Comparison of ENCODE assay signal across 36 cellular contexts in the genomic region with DNA sequence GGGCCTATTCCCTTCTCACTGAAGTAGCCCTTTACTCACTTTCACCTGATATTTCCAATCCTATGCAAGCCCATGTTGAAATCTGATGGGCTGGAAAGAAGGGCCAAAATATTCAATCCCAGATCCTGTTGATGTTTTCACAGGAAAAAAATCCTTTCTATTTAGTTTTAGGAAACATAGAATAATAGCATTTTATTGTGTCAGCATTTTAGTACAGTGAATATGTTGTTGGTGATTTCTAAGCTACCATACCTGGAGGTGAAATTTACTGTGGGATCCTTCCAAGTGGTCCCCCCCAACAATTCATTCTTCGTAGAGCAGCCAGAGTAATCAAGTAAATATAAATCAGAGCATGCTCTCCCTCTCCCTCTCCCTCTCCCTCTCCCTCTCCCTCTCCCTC. TPM values are rescaled to one million over a fixed set of nuclear protein-coding genes. Genes with fewer than 3 reads are reported as not detected.
"Had no signal": no experiment of that assay in that cellular context is flagged by ENCODE, and none has a peak within 500 bp of the region (broad histone marks: within the 10 kb centered on the region; RNA-seq: fewer than 3 reads in every experiment).

No MANE protein-coding gene starts in this region.

- H2AFZ ChIP-seq: parathyroid adenoma had no signal

- H3K27me3 ChIP-seq: neutrophil, ovary, spleen, stomach, thyroid gland, tibial nerve, upper lobe of right lung, uterus had no signal

- H3K27me3 Mint-ChIP-seq: progenitor cell of endocrine pancreas had no signal

- H3K4me1 Mint-ChIP-seq: naive B cell; naive thymus-derived CD8-positive, alpha-beta T cell; stimulated activated memory B cell treated with anti-CD40 and anti-IgM and Interleukin-4, amounts not matched to agents 10 μg/mL and 1 μg/mL and 100 μg/mL, for 72 hours had no signal

- H3K4me3 ChIP-seq: ovary, psoas muscle, skin epidermis, smooth muscle cell, spleen, stomach, thoracic aorta, thyroid gland, tibial nerve, upper lobe of right lung, uterus had no signal

- ATAC-seq: naive thymus-derived CD8-positive, alpha-beta T cell; natural killer cell treated with Interleukin-12 subunit alpha and Interleukin-12 subunit beta and Interleukin-15 and Interleukin-18, amount 100 ng/mL, for 72 hours; psoas muscle; right cardiac atrium; sciatic nerve; stimulated activated memory B cell treated with anti-CD40 and anti-IgM and Interleukin-4, amounts not matched to agents 10 μg/mL and 1 μg/mL and 100 μg/mL, for 72 hours; upper lobe of right lung had no signal

- H3K36me3 Mint-ChIP-seq: naive B cell; naive thymus-derived CD8-positive, alpha-beta T cell; natural killer cell treated with Interleukin-12 subunit alpha and Interleukin-12 subunit beta and Interleukin-15 and Interleukin-18, amount 100 ng/mL, for 72 hours; stimulated activated memory B cell treated with anti-CD40 and anti-IgM and Interleukin-4, amounts not matched to agents 10 μg/mL and 1 μg/mL and 100 μg/mL, for 72 hours had no signal

- H3K9ac ChIP-seq: parathyroid adenoma had no signal

- H3K27ac Mint-ChIP-seq: naive B cell; naive thymus-derived CD8-positive, alpha-beta T cell; natural killer cell treated with Interleukin-12 subunit alpha and Interleukin-12 subunit beta and Interleukin-15 and Interleukin-18, amount 100 ng/mL, for 72 hours; nephron progenitor cell; progenitor cell of endocrine pancreas; stimulated activated memory B cell treated with anti-CD40 and anti-IgM and Interleukin-4, amounts not matched to agents 10 μg/mL and 1 μg/mL and 100 μg/mL, for 72 hours; stimulated activated naive CD8-positive, alpha-beta T cell treated with anti-CD3 and anti-CD28 coated beads, Interleukin-15, Interleukin-2, amounts not matched to agents 100 ng/mL and 50 ng/mL, for 24 hours had no signal

- H3K9me3 Mint-ChIP-seq: naive thymus-derived CD8-positive, alpha-beta T cell; natural killer cell treated with Interleukin-12 subunit alpha and Interleukin-12 subunit beta and Interleukin-15 and Interleukin-18, amount 100 ng/mL, for 72 hours; stimulated activated memory B cell treated with anti-CD40 and anti-IgM and Interleukin-4, amounts not matched to agents 10 μg/mL and 1 μg/mL and 100 μg/mL, for 72 hours; stimulated activated naive CD8-positive, alpha-beta T cell treated with anti-CD3 and anti-CD28 coated beads, Interleukin-15, Interleukin-2, amounts not matched to agents 100 ng/mL and 50 ng/mL, for 24 hours had no signal

- H3K4me3 Mint-ChIP-seq: naive B cell; naive thymus-derived CD8-positive, alpha-beta T cell; natural killer cell treated with Interleukin-12 subunit alpha and Interleukin-12 subunit beta and Interleukin-15 and Interleukin-18, amount 100 ng/mL, for 72 hours; nephron progenitor cell; neural crest cell; stimulated activated memory B cell treated with anti-CD40 and anti-IgM and Interleukin-4, amounts not matched to agents 10 μg/mL and 1 μg/mL and 100 μg/mL, for 72 hours; stimulated activated naive CD8-positive, alpha-beta T cell treated with anti-CD3 and anti-CD28 coated beads, Interleukin-15, Interleukin-2, amounts not matched to agents 100 ng/mL and 50 ng/mL, for 24 hours had no signal

- H3K4me2 ChIP-seq: smooth muscle cell had no signal

- H3K36me3 ChIP-seq: neutrophil, ovary, spleen, stomach, thoracic aorta, thyroid gland, tibial nerve, upper lobe of right lung, uterus had no signal

- H3K27ac ChIP-seq: neutrophil, ovary, parathyroid adenoma, psoas muscle, skin epidermis, spleen, stomach, thoracic aorta, thyroid gland, tibial nerve, upper lobe of right lung, uterus had no signal

- H3K9me3 ChIP-seq: neutrophil, ovary, psoas muscle, spleen, stomach, thoracic aorta, thyroid gland, tibial nerve, upper lobe of right lung, uterus had no signal

- H3K4me1 ChIP-seq: parathyroid adenoma, psoas muscle, spleen, thyroid gland, upper lobe of right lung, uterus had no signal

- DNase-seq: naive B cell; naive thymus-derived CD8-positive, alpha-beta T cell; nephron progenitor cell; occipital lobe; ovary; posterior cingulate gyrus; psoas muscle; right cardiac atrium; spleen; stimulated activated CD4-positive, alpha-beta T cell treated with anti-CD3 and anti-CD28 coated beads, Interleukin-12 subunit alpha, Interleukin-12 subunit beta, amount 100 ng/mL, for 4 hours; stimulated activated CD4-positive, alpha-beta T cell treated with anti-CD3 and anti-CD28 coated beads, Interleukin-1b, Interleukin-23, amount 100 ng/mL, for 48 hours; stimulated activated CD4-positive, alpha-beta T cell treated with anti-CD3 and anti-CD28 coated beads, Interleukin-4, amount 100 ng/mL, for 1 hour; stimulated activated CD4-positive, alpha-beta T cell treated with anti-CD3 and anti-CD28 coated beads, Interleukin-4, amount 100 ng/mL, for 4 hours; stimulated activated CD8-positive, alpha-beta memory T cell treated with anti-CD3 and anti-CD28 coated beads, Interleukin-4, amount 100 ng/mL, for 48 hours; stimulated activated naive CD4-positive, alpha-beta T cell; stomach; thyroid gland; trophoblast cell; upper lobe of right lung; uterus had no signal

RNA-seq across cellular contexts. Expression of gene UBE2U, which starts 3.4 kb away (rescaled TPM):
- total RNA-seq: naive thymus-derived CD8-positive, alpha-beta T cell; natural killer cell treated with Interleukin-12 subunit alpha and Interleukin-12 subunit beta and Interleukin-15 and Interleukin-18, amount 100 ng/mL, for 72 hours; neural crest cell; occipital lobe; osteoblast; ovary; progenitor cell of endocrine pancreas; psoas muscle; right cardiac atrium; sciatic nerve; smooth muscle cell; spleen; stomach; subcutaneous adipose tissue; temporal lobe; thoracic aorta; thyroid gland; tibial nerve; upper lobe of right lung; urinary bladder; uterus had no signal
- polyA plus RNA-seq: naive thymus-derived CD8-positive, alpha-beta T cell; ovary; psoas muscle; right cardiac atrium; smooth muscle cell; spleen; urinary bladder had no signal
